ENCODE assay signal across 13 cellular contexts in the genomic region with DNA sequence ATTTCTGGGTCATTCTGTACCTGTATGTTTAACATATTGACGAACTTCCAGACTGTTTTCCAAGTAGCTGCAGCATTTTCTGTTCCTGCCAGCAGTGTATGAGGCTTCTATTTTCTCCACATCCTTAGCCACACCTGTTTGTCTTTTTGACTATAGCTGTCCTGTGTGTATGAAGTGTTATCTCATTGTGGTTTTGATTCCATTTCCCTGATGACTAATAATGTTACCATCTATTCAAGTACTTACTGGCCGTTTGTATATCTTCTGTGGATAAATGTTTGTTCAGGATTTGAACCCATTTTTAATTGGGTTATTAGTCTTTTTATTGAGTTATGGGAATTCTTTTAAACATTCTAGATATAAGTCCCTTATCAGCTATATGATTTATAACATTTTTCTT.
A peak's percentile ranks its signal among the peaks of the same experiment; 100 is the strongest.
DNase-seq lines count a peak whose midpoint lies in the region; ATAC-seq, FAIRE-seq and TF ChIP-seq lines count a peak whose summit lies in the region.
"Had no signal": no experiment of that assay in that cellular context is flagged by ENCODE, and none has a peak within 500 bp of the region (broad histone marks: within the 10 kb centered on the region; RNA-seq: fewer than 3 reads in every experiment).

No MANE protein-coding gene starts in this region.

- no peak overlapping the region for H3K4me3 ChIP-seq in HepG2 (replicated peaks in 1 of 3; ENCODE audit: insufficient read depth in 1 of 3, low read depth in 2 of 3, low read length in 3 of 3)
- no peak overlapping the region for H3K4me3 ChIP-seq in right lobe of liver
- no peak overlapping the region for H3K4me3 ChIP-seq in choroid plexus epithelial cell (ENCODE audit: low read depth, low read length)
- H3K4me3 ChIP-seq: dorsolateral prefrontal cortex, MG63, SJSA1 had no signal

- no peak for FAIRE-seq in HepG2 (lab: Jason Lieb, UNC)
- FAIRE-seq: kidney had no signal

- WGBS in HepG2 (ENCODE audit: low lambda C conversion rate), result 66% methylated on average over 2 of the region's 2 CpGs
- WGBS in right lobe of liver (ENCODE audit: insufficient coverage, low coverage, low lambda C conversion rate, missing lambda C conversion rate), result 51% methylated on average over 2 of the region's 2 CpGs

- DNase-seq in HepG2 (ENCODE audit: low spot score), result peak; percentile 71
- DNase-seq in right lobe of liver, result no peak
- DNase-seq in NCI-H146 treated with DMSO at 0.1 percent for 48 hours (lab: John Stamatoyannopoulos, UW; ENCODE audit: unreplicated experiment), result peak; percentile 22
- peak; percentile 82 for DNase-seq in choroid plexus epithelial cell (ENCODE audit: low read depth)
- no peak for DNase-seq in HuH-7.5 (ENCODE audit: low spot score)
- no peak for DNase-seq in KG1 (lab: John Stamatoyannopoulos, UW)
- DNase-seq: dorsolateral prefrontal cortex, kidney, MG63, right cardiac atrium had no signal

- ATAC-seq in HepG2, result no peak
- ATAC-seq in right lobe of liver, result no peak
- ATAC-seq in GM21737 (IDR thresholded peaks at IDR 0.05; ENCODE audit: unreplicated experiment), result no peak
- ATAC-seq in HG03469 (IDR thresholded peaks at IDR 0.05; ENCODE audit: unreplicated experiment), result no peak
- ATAC-seq: right cardiac atrium had no signal

- H3K27me3 ChIP-seq in HepG2 (ENCODE audit: control insufficient read depth in 1 of 2, insufficient read depth in 2 of 2, low read length in 2 of 2), result no peaks in the 10 kb centered on the region
- no peaks in the 10 kb centered on the region for H3K27me3 ChIP-seq in right lobe of liver
- H3K27me3 ChIP-seq: dorsolateral prefrontal cortex, MG63, SJSA1 had no signal

- H3K9me3 ChIP-seq in HepG2 (ENCODE audit: low read length) (no peaks in the 10 kb centered on the region), right lobe of liver (no peaks in the 10 kb centered on the region)
- H3K9me3 ChIP-seq: MG63, SJSA1 had no signal

- H3K36me3 ChIP-seq in HepG2 (replicated peaks in 1 of 2; ENCODE audit: control insufficient read depth in 1 of 2, insufficient read depth in 2 of 2, low read length in 2 of 2), result no peaks in the 10 kb centered on the region; a peak in 1 of 5 replicates
- H3K36me3 ChIP-seq in right lobe of liver, result no peaks in the 10 kb centered on the region
- H3K36me3 ChIP-seq: MG63, SJSA1 had no signal

- CTCF ChIA-PET in HepG2 (lab: Yijun Ruan, JAX; ENCODE audit: low intra/inter-chr PET ratio, low total read pairs), result no interaction called here

- no TSS peak for BruUV-seq in HepG2 (replicated peaks; lab: Mats Ljungman, UMichigan)

- TF ChIP-seq POLR2A in HepG2 (IDR thresholded peaks at IDR 0.05; ENCODE audit: insufficient read depth in 1 of 2, low read depth in 2 of 2, low read length in 2 of 2), result no peak
- no peak for TF ChIP-seq POLR2A in right lobe of liver (IDR thresholded peaks at IDR 0.05)

- no peaks in the 10 kb centered on the region for H3K79me2 ChIP-seq in HepG2 (ENCODE audit: insufficient read depth, low read length)

- TF ChIP-seq EP300 in HepG2 (IDR thresholded peaks at IDR 0.05; ENCODE audit: low read depth in 2 of 2, low read length in 2 of 2) (peak in 1 of 2 experiments; percentile 50; a peak in 1 of 4 replicates), HepG2 (CRISPR knock-in tag; IDR thresholded peaks at IDR 0.05; ENCODE audit: borderline replicate concordance) (no peak)

- H3K9ac ChIP-seq in HepG2 (ENCODE audit: insufficient read depth, low read depth, low read length), result no peak overlapping the region

- no peak overlapping the region for H3K4me2 ChIP-seq in HepG2 (ENCODE audit: low read depth, low read length)

- TF ChIP-seq CTCF in HepG2 (CRISPR knock-in tag; IDR thresholded peaks at IDR 0.05) (no peak), right lobe of liver (IDR thresholded peaks at IDR 0.05) (no peak), choroid plexus epithelial cell (conservative IDR thresholded peaks at IDR 0.05; ENCODE audit: low read depth, low read length) (no peak)

- H3K4me1 ChIP-seq in HepG2 (ENCODE audit: insufficient read depth, low read length) (peaks cover 20% of the 10 kb centered on the region), right lobe of liver (no peaks in the 10 kb centered on the region)

- intact Hi-C loops in HepG2 (cut with micrococcal nuclease; ENCODE audit: unreplicated experiment) (no loop called here), right lobe of liver (cut with DNase I) (no loop called here)

- H3K27ac ChIP-seq in HepG2 (ENCODE audit: extremely low read length, insufficient read depth, low read length) (no peak overlapping the region), right lobe of liver (no peak overlapping the region)
- H3K27ac ChIP-seq: dorsolateral prefrontal cortex, SJSA1 had no signal

- in situ Hi-C loops in HepG2 (cut with HindIII; ENCODE audit: extremely low pct_ligation_motif_present, low pct_unique_long_range_greater_than_20kb), result no loop called here

- no peak overlapping the region for H2AFZ ChIP-seq in HepG2 (ENCODE audit: low read length)

- POLR2A ChIA-PET in HepG2 (lab: Yijun Ruan, JAX), result interaction anchor here (0.8 to 2.8 kb wide), 3 partner anchors 11 to 94 kb away, joined by 3 to 7 read pairs (median 4); no protein-coding TSS in a partner anchor

- no peak for TF ChIP-seq RAD21 in HepG2 (CRISPR knock-in tag; IDR thresholded peaks at IDR 0.05)

- H4K20me1 ChIP-seq in HepG2 (ENCODE audit: insufficient read depth, low read length), result no peaks in the 10 kb centered on the region

TF ChIP-seq in HepG2, 621 proteins besides CTCF, POLR2A, EP300 and RAD21:
- TF ChIP-seq TAF15 (IDR thresholded peaks at IDR 0.05; ENCODE audit: low read depth, low read length, poor library complexity, severe bottlenecking), result no peak
- TF ChIP-seq ZNF484 (CRISPR knock-in tag; IDR thresholded peaks at IDR 0.05; ENCODE audit: borderline replicate concordance, low read depth), result no peak
- no peak for TF ChIP-seq SALL1 (CRISPR knock-in tag; IDR thresholded peaks at IDR 0.05)
- TF ChIP-seq, protein P1, sequence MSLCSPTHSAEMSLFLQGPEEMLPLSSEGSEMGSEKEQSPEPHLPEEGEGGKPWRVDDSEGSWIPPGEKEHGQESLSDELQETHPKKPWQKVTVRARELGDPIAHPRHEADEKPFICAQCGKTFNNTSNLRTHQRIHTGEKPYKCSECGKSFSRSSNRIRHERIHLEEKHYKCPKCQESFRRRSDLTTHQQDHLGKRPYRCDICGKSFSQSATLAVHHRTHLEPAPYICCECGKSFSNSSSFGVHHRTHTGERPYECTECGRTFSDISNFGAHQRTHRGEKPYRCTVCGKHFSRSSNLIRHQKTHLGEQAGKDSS (CRISPR knock-in tag; IDR thresholded peaks at IDR 0.05; ENCODE audit: borderline replicate concordance, low read depth), result no peak
- TF ChIP-seq ZNF607 (CRISPR knock-in tag; IDR thresholded peaks at IDR 0.05; ENCODE audit: borderline replicate concordance), result no peak
- TF ChIP-seq GATAD2A (CRISPR knock-in tag; IDR thresholded peaks at IDR 0.05), result no peak
- no peak for TF ChIP-seq NFKB2 (CRISPR knock-in tag; IDR thresholded peaks at IDR 0.05; ENCODE audit: borderline replicate concordance)
- no peak for TF ChIP-seq RBFOX2 (IDR thresholded peaks at IDR 0.05; ENCODE audit: low read depth, low read length)
- TF ChIP-seq ELF1 (CRISPR knock-in tag; IDR thresholded peaks at IDR 0.05), result no peak
- TF ChIP-seq ZNF251 (CRISPR knock-in tag; IDR thresholded peaks at IDR 0.05), result no peak
- no peak for TF ChIP-seq ZNF891 (CRISPR knock-in tag; IDR thresholded peaks at IDR 0.05)
- no peak for TF ChIP-seq ZFP41 (CRISPR knock-in tag; IDR thresholded peaks at IDR 0.05; ENCODE audit: borderline replicate concordance)
- TF ChIP-seq HNRNPLL (IDR thresholded peaks at IDR 0.05; ENCODE audit: low read depth, low read length, poor library complexity, severe bottlenecking), result no peak

Comparison
In these comparisons a context has a peak if more than half of its experiments do, and no peak if none do; other contexts are left out.
1. DNase-seq: peak in HepG2 (single experiment), NCI-H146 treated with DMSO at 0.1 percent for 48 hours (single experiment) and choroid plexus epithelial cell (single experiment); none in right lobe of liver (0 of 3), HuH-7.5 (single experiment) and KG1 (single experiment).